1 cellular context compared by ENCODE assay signal in the genomic region with DNA sequence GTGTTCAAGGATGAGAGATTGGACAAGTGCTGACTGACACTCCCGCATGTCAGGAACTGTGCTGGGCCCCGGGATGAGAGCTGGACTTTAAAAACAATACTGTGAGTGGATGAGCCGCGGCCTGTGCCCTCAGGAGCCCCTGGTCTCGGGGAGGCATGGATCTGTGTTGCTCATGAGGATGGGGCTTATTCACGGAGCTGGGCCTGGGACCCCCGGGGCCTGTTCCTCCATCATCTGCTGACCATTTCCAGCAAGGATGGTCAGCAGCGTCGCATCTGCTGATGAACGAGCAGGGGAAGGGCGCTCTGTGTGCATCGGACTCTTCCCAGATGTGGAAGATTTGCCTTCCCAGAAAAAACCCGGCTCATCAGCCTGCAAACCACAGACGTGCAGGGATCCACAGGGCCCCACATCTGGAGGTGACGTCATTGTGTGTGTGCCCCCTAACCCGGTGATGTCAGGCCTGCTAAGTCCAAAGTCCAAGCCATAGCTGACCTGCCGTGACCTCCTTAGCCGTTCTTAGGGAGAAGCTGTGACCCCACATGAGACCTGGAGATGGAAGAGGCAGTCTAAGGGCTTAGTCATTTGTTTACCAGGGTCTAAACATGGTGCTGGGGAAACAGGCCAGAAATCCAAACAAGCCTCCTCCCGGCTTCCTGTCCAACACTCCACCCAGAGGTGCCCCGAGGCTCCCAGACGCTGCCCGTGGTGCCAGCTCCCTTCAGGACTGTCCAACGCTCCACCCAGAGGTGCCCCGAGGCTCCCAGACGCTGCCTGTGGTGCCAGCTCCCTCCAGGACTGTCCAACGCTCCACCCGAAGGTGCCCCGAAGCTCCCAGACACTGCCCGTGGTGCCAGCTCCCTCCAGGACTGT.
TF ChIP-seq lines count a peak whose summit lies in the region.

No MANE protein-coding gene starts in this region.

TF ChIP-seq in HepG2, 621 proteins besides CTCF, POLR2A, EP300 and RAD21:
- TF ChIP-seq, protein P1, sequence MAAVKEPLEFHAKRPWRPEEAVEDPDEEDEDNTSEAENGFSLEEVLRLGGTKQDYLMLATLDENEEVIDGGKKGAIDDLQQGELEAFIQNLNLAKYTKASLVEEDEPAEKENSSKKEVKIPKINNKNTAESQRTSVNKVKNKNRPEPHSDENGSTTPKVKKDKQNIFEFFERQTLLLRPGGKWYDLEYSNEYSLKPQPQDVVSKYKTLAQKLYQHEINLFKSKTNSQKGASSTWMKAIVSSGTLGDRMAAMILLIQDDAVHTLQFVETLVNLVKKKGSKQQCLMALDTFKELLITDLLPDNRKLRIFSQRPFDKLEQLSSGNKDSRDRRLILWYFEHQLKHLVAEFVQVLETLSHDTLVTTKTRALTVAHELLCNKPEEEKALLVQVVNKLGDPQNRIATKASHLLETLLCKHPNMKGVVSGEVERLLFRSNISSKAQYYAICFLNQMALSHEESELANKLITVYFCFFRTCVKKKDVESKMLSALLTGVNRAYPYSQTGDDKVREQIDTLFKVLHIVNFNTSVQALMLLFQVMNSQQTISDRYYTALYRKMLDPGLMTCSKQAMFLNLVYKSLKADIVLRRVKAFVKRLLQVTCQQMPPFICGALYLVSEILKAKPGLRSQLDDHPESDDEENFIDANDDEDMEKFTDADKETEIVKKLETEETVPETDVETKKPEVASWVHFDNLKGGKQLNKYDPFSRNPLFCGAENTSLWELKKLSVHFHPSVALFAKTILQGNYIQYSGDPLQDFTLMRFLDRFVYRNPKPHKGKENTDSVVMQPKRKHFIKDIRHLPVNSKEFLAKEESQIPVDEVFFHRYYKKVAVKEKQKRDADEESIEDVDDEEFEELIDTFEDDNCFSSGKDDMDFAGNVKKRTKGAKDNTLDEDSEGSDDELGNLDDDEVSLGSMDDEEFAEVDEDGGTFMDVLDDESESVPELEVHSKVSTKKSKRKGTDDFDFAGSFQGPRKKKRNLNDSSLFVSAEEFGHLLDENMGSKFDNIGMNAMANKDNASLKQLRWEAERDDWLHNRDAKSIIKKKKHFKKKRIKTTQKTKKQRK (IDR thresholded peaks at IDR 0.05; ENCODE audit: low read length), result no peak
- TF ChIP-seq, protein P2, sequence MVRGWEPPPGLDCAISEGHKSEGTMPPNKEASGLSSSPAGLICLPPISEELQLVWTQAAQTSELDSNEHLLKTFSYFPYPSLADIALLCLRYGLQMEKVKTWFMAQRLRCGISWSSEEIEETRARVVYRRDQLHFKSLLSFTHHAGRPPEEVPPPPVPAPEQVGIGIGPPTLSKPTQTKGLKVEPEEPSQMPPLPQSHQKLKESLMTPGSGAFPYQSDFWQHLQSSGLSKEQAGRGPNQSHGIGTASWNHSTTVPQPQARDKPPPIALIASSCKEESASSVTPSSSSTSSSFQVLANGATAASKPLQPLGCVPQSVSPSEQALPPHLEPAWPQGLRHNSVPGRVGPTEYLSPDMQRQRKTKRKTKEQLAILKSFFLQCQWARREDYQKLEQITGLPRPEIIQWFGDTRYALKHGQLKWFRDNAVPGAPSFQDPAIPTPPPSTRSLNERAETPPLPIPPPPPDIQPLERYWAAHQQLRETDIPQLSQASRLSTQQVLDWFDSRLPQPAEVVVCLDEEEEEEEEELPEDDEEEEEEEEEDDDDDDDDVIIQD (CRISPR knock-in tag; IDR thresholded peaks at IDR 0.05; ENCODE audit: low read depth), result no peak
- TF ChIP-seq ZBTB21 (CRISPR knock-in tag; IDR thresholded peaks at IDR 0.05) (0 out of 2 replicates have a peak, but pooled peaks have one; percentile 49), ATF7 (IDR thresholded peaks at IDR 0.05) (peak; percentile 99), ATF7 (CRISPR knock-in tag; IDR thresholded peaks at IDR 0.05) (no peak), PTBP1 (IDR thresholded peaks at IDR 0.05; ENCODE audit: low read depth, low read length, poor library complexity, severe bottlenecking) (no peak), ZNF713 (CRISPR knock-in tag; IDR thresholded peaks at IDR 0.05) (no peak), FOXK1 (CRISPR knock-in tag; IDR thresholded peaks at IDR 0.05; ENCODE audit: borderline replicate concordance, low read depth) (no peak), NR2F1 (CRISPR knock-in tag; IDR thresholded peaks at IDR 0.05) (peak; percentile 23 to 67; a peak in 1 of 4 replicates), ZNF782 (CRISPR knock-in tag; IDR thresholded peaks at IDR 0.05; ENCODE audit: borderline replicate concordance) (no peak), RARA (CRISPR knock-in tag; IDR thresholded peaks at IDR 0.05) (peak; percentile 30; the same call in 1 of the 2 replicates), KAT7 (CRISPR knock-in tag; IDR thresholded peaks at IDR 0.05; ENCODE audit: borderline replicate concordance) (no peak), BHLHE40 (IDR thresholded peaks at IDR 0.05; ENCODE audit: low read length) (no peak), HNF4G (IDR thresholded peaks at IDR 0.05; ENCODE audit: borderline replicate concordance, low read depth, low read length) (no peak), HNF4G (CRISPR knock-in tag; IDR thresholded peaks at IDR 0.05; ENCODE audit: borderline replicate concordance, low read depth) (no peak), CREB1 (IDR thresholded peaks at IDR 0.05) (peak; percentile 95), CREB1 (CRISPR knock-in tag; IDR thresholded peaks at IDR 0.05) (no peak), ELF3 (CRISPR knock-in tag; IDR thresholded peaks at IDR 0.05) (no peak), ZNF205 (CRISPR knock-in tag; IDR thresholded peaks at IDR 0.05) (no peak), ZSCAN21 (CRISPR knock-in tag; IDR thresholded peaks at IDR 0.05; ENCODE audit: borderline replicate concordance) (no peak), NR2C2 (CRISPR knock-in tag; IDR thresholded peaks at IDR 0.05; ENCODE audit: borderline replicate concordance) (peak; percentile 28; the same call in 1 of the 2 replicates), ZNF17 (CRISPR knock-in tag; IDR thresholded peaks at IDR 0.05) (no peak), JUND (CRISPR knock-in tag; IDR thresholded peaks at IDR 0.05) (peak; percentile 49; the same call in 1 of the 2 replicates), DMAP1 (CRISPR knock-in tag; IDR thresholded peaks at IDR 0.05) (no peak), HOXA7 (CRISPR knock-in tag; IDR thresholded peaks at IDR 0.05) (no peak), HNF4A (CRISPR knock-in tag; IDR thresholded peaks at IDR 0.05) (peak; percentile 34; the same call in 1 of the 2 replicates), ZNF335 (CRISPR knock-in tag; IDR thresholded peaks at IDR 0.05) (no peak), ZNF234 (CRISPR knock-in tag; conservative IDR thresholded peaks at IDR 0.05) (no peak), MTA1 (CRISPR knock-in tag; IDR thresholded peaks at IDR 0.05; ENCODE audit: borderline replicate concordance) (no peak), ZNF207 (IDR thresholded peaks at IDR 0.05; ENCODE audit: borderline replicate concordance) (no peak), NFKB2 (CRISPR knock-in tag; IDR thresholded peaks at IDR 0.05; ENCODE audit: borderline replicate concordance) (no peak)
- TF ChIP-seq, protein P3, sequence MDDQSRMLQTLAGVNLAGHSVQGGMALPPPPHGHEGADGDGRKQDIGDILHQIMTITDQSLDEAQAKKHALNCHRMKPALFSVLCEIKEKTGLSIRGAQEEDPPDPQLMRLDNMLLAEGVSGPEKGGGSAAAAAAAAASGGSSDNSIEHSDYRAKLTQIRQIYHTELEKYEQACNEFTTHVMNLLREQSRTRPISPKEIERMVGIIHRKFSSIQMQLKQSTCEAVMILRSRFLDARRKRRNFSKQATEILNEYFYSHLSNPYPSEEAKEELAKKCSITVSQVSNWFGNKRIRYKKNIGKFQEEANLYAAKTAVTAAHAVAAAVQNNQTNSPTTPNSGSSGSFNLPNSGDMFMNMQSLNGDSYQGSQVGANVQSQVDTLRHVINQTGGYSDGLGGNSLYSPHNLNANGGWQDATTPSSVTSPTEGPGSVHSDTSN (CRISPR knock-in tag; IDR thresholded peaks at IDR 0.05; ENCODE audit: borderline replicate concordance), result no peak
- TF ChIP-seq, protein P4, sequence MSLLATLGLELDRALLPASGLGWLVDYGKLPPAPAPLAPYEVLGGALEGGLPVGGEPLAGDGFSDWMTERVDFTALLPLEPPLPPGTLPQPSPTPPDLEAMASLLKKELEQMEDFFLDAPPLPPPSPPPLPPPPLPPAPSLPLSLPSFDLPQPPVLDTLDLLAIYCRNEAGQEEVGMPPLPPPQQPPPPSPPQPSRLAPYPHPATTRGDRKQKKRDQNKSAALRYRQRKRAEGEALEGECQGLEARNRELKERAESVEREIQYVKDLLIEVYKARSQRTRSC (CRISPR knock-in tag; IDR thresholded peaks at IDR 0.05; ENCODE audit: low read depth), result no peak
- TF ChIP-seq, protein P5, sequence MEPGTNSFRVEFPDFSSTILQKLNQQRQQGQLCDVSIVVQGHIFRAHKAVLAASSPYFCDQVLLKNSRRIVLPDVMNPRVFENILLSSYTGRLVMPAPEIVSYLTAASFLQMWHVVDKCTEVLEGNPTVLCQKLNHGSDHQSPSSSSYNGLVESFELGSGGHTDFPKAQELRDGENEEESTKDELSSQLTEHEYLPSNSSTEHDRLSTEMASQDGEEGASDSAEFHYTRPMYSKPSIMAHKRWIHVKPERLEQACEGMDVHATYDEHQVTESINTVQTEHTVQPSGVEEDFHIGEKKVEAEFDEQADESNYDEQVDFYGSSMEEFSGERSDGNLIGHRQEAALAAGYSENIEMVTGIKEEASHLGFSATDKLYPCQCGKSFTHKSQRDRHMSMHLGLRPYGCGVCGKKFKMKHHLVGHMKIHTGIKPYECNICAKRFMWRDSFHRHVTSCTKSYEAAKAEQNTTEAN (CRISPR knock-in tag; conservative IDR thresholded peaks at IDR 0.05), result no peak
- TF ChIP-seq, protein P6, sequence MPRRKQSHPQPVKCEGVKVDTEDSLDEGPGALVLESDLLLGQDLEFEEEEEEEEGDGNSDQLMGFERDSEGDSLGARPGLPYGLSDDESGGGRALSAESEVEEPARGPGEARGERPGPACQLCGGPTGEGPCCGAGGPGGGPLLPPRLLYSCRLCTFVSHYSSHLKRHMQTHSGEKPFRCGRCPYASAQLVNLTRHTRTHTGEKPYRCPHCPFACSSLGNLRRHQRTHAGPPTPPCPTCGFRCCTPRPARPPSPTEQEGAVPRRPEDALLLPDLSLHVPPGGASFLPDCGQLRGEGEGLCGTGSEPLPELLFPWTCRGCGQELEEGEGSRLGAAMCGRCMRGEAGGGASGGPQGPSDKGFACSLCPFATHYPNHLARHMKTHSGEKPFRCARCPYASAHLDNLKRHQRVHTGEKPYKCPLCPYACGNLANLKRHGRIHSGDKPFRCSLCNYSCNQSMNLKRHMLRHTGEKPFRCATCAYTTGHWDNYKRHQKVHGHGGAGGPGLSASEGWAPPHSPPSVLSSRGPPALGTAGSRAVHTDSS (CRISPR knock-in tag; conservative IDR thresholded peaks at IDR 0.05), result no peak
- TF ChIP-seq, protein P7, sequence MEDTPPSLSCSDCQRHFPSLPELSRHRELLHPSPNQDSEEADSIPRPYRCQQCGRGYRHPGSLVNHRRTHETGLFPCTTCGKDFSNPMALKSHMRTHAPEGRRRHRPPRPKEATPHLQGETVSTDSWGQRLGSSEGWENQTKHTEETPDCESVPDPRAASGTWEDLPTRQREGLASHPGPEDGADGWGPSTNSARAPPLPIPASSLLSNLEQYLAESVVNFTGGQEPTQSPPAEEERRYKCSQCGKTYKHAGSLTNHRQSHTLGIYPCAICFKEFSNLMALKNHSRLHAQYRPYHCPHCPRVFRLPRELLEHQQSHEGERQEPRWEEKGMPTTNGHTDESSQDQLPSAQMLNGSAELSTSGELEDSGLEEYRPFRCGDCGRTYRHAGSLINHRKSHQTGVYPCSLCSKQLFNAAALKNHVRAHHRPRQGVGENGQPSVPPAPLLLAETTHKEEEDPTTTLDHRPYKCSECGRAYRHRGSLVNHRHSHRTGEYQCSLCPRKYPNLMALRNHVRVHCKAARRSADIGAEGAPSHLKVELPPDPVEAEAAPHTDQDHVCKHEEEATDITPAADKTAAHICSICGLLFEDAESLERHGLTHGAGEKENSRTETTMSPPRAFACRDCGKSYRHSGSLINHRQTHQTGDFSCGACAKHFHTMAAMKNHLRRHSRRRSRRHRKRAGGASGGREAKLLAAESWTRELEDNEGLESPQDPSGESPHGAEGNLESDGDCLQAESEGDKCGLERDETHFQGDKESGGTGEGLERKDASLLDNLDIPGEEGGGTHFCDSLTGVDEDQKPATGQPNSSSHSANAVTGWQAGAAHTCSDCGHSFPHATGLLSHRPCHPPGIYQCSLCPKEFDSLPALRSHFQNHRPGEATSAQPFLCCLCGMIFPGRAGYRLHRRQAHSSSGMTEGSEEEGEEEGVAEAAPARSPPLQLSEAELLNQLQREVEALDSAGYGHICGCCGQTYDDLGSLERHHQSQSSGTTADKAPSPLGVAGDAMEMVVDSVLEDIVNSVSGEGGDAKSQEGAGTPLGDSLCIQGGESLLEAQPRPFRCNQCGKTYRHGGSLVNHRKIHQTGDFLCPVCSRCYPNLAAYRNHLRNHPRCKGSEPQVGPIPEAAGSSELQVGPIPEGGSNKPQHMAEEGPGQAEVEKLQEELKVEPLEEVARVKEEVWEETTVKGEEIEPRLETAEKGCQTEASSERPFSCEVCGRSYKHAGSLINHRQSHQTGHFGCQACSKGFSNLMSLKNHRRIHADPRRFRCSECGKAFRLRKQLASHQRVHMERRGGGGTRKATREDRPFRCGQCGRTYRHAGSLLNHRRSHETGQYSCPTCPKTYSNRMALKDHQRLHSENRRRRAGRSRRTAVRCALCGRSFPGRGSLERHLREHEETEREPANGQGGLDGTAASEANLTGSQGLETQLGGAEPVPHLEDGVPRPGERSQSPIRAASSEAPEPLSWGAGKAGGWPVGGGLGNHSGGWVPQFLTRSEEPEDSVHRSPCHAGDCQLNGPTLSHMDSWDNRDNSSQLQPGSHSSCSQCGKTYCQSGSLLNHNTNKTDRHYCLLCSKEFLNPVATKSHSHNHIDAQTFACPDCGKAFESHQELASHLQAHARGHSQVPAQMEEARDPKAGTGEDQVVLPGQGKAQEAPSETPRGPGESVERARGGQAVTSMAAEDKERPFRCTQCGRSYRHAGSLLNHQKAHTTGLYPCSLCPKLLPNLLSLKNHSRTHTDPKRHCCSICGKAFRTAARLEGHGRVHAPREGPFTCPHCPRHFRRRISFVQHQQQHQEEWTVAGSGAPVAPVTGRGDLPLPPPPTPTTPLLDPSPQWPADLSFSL (CRISPR knock-in tag; IDR thresholded peaks at IDR 0.05), result no peak
TF ChIP-seq in HepG2: peak in this region for 8.
